Comparison of ENCODE assay signal across 23 cellular contexts in the genomic region with DNA sequence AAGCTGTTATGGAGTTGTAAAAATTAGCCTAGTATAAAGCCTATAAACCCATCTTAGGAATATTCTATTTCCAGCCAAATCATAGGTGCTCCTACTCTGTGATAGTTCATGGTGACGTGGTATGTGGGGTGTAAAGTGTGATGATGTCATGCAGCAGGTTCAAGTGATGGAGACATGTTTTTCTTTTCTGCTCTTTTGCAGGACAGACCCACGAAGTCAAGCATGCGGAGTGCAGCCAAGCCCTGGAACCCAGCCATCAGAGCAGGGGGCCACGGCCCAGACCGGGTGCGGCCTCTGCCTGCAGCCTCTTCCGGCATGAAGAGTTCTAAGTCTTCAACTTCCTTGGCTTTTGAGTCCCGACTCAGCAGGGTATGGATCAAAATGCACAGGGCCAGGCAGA.
"Had no signal": no experiment of that assay in that cellular context is flagged by ENCODE, and none has a peak within 500 bp of the region (broad histone marks: within the 10 kb centered on the region; RNA-seq: fewer than 3 reads in every experiment).

No MANE protein-coding gene starts in this region.

- H3K4me3 ChIP-seq: body of pancreas, cardiac muscle cell, lung, neural progenitor cell, thyroid gland had no signal

- H3K9me3 ChIP-seq: body of pancreas, thyroid gland had no signal

- H3K27me3 ChIP-seq: body of pancreas, cardiac muscle cell, neural progenitor cell, thyroid gland had no signal

- FAIRE-seq: endothelial cell of umbilical vein, frontal cortex, islet of Langerhans had no signal

- ATAC-seq: activated naive CD8-positive, alpha-beta T cell treated with anti-CD3 and anti-CD28 coated beads, Interleukin-2, amount 50 U/mL, for 24 hours; activated T-cell treated with anti-CD3 and anti-CD28 coated beads, Interleukin-2, amount 50 U/mL, for 72 hours; body of pancreas; effector memory CD8-positive, alpha-beta T cell; esophagus mucosa; left colon; naive thymus-derived CD4-positive, alpha-beta T cell; T-helper 17 cell had no signal

- H3K36me3 ChIP-seq: cardiac muscle cell, neural progenitor cell, thyroid gland had no signal

- H3K9ac ChIP-seq: neural progenitor cell had no signal

- DNase-seq: activated B cell treated with CpG ODN at 0.5 μM for 24 hours; activated CD4-positive, alpha-beta memory T cell treated with anti-CD3 and anti-CD28 coated beads for 36 hours; activated CD4-positive, alpha-beta T cell treated with anti-CD3 and anti-CD28 coated beads for 4 hours; activated effector memory CD4-positive, alpha-beta T cell treated with anti-CD3 and anti-CD28 coated beads, Interleukin-2, amount 50 U/mL, for 16 hours; activated naive CD4-positive, alpha-beta T cell treated with anti-CD3 and anti-CD28 coated beads, Interleukin-2, amount 50 U/mL, for 16 hours; activated naive CD8-positive, alpha-beta T cell treated with anti-CD3 and anti-CD28 coated beads, Interleukin-2, amount 50 U/mL, for 24 hours; activated T-cell treated with anti-CD3 and anti-CD28 coated beads, Interleukin-2, amount 50 U/mL, for 72 hours; body of pancreas; effector memory CD8-positive, alpha-beta T cell; left colon; naive thymus-derived CD4-positive, alpha-beta T cell; stimulated activated CD4-positive, alpha-beta T cell treated with anti-CD3 and anti-CD28 coated beads, Interleukin-4, amount 100 ng/mL, for 24 hours; stimulated activated naive CD4-positive, alpha-beta T cell treated with Interleukin-2 at 50 U/mL for 16 hours; SW 1271; T-helper 17 cell; thyroid gland had no signal

- H3K27ac ChIP-seq: cardiac muscle cell, neural progenitor cell had no signal
